Comparison of ENCODE assay signal across 8 cellular contexts in the genomic region with DNA sequence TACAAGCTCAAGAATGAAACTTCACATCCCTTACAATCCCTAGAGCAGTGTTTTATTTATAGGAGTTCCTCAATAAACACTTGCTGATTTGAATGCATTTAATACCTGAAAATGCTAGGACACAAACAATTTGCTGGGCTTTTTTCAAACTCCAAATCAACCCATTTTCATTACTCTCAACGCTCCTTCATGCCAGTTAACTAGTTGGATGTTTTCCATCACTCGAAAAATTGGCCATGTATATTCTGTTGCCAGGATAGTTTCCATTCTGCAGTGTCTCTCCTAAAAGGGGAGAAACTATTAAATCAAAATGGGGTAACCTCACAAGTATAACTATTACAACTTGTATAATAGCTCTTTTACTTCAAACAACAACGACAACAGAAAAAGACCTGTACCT. TPM values are rescaled to one million over a fixed set of nuclear protein-coding genes. Genes with fewer than 3 reads are reported as not detected.
A peak's percentile ranks its signal among the peaks of the same experiment; 100 is the strongest.
DNase-seq lines count a peak whose midpoint lies in the region; ATAC-seq, FAIRE-seq and TF ChIP-seq lines count a peak whose summit lies in the region.

No MANE protein-coding gene starts in this region.

- 21 to 23% methylated on average over 3 of the region's 3 CpGs for WGBS in heart right ventricle, 2 donors
- WGBS in GM12878 (ENCODE audit: insufficient coverage, insufficient replicate concordance, low lambda C conversion rate, missing lambda C conversion rate), result 65% methylated on average over 3 of the region's 3 CpGs

- no peak for FAIRE-seq in GM12878 (lab: Jason Lieb, UNC)

- POLR2A ChIA-PET in GM12878 (lab: Charles Lee), result interaction anchor here (1.4 kb wide), 1 partner anchor 57 kb away, joined by 7 read pairs; no protein-coding TSS in a partner anchor

- peak overlapping the region; percentile 96 for H2AFZ ChIP-seq in GM12878 (ENCODE audit: control insufficient read depth, low read depth, low read length)

- RAD21 ChIA-PET in GM12878 (lab: Charles Lee; ENCODE audit: unreplicated experiment), result interaction anchor here (1.0 to 2.3 kb wide), 5 partner anchors 13 to 149 kb away, joined by 3 to 8 read pairs (median 3); no protein-coding TSS in a partner anchor

- SMC1A ChIA-PET in GM12878 (lab: Charles Lee; ENCODE audit: uncharacterized antibody, unreplicated experiment), result interaction anchor here (1.0 to 1.4 kb wide), 10 partner anchors 9 to 211 kb away, joined by 3 to 8 read pairs (median 4); no protein-coding TSS in a partner anchor

- H3K4me1 ChIP-seq in heart right ventricle (peaks cover 3 to 74% (median 56%) of the 10 kb centered on the region in 9 donors), GM12878 (ENCODE audit: control insufficient read depth, insufficient read depth, low read length) (peaks cover 6% of the 10 kb centered on the region), vagina (peaks cover 32% of the 10 kb centered on the region)

- no peak for TF ChIP-seq EP300 in GM12878 (IDR thresholded peaks at IDR 0.05; ENCODE audit: borderline replicate concordance in 1 of 2, control insufficient read depth in 1 of 2, low read depth in 2 of 2, low read length in 2 of 2)

- DNase-seq in heart right ventricle (no peak), Right ventricle myocardium superior (no peak), GM12878 (ENCODE audit: low read depth, low spot score) (no peak), lung microvascular endothelial cell (ENCODE audit: low read depth in 2 of 2) (peak; percentile 16 to 63), vagina (ENCODE audit: extremely low spot score in 2 of 2) (no peak)
- no peak for DNase-seq in activated CD8-positive, alpha-beta memory T cell treated with anti-CD3 and anti-CD28 coated beads, Interleukin-2, amount 50 U/mL, for 4 hours

- H3K4me3 ChIP-seq in heart right ventricle, result peak overlapping the region; percentile 48 to 82 (median 72)
- H3K4me3 ChIP-seq in GM12878, result peak overlapping the region; percentile 67
- peak overlapping the region; percentile 54 to 77 for H3K4me3 ChIP-seq in vagina

- no peak for TF ChIP-seq RAD21 in GM12878 (IDR thresholded peaks at IDR 0.05; ENCODE audit: insufficient read depth, low read depth, low read length)

- TSS peak; percentile 64 for BruUV-seq in GM12878 (replicated peaks; lab: Mats Ljungman, UMichigan)

- ATAC-seq in heart right ventricle, result no peak
- no peak for ATAC-seq in Right ventricle myocardium superior (ENCODE audit: poor library complexity)
- ATAC-seq in GM12878, result no peak
- no peak for ATAC-seq in GM18868 (IDR thresholded peaks at IDR 0.05; ENCODE audit: unreplicated experiment)
- no peak for ATAC-seq in HG03457 (IDR thresholded peaks at IDR 0.05; ENCODE audit: unreplicated experiment)

- intact Hi-C loops in heart right ventricle (cut with DNase I), result loop anchor here in 4 of 10 donors (5.0 to 10.0 kb wide), 5 partner anchors 85 to 375 kb away; no protein-coding TSS in a partner anchor
- intact Hi-C loops in Right ventricle myocardium superior (cut with DNase I), result no loop called here
- intact Hi-C loops in GM12878 (cut with micrococcal nuclease; ENCODE audit: unreplicated experiment), result loop anchor here (2.0 to 10.0 kb wide), 5 partner anchors 29 to 535 kb away; no protein-coding TSS in a partner anchor
- intact Hi-C loops in vagina (cut with DNase I), result no loop called here

- H3K9me3 ChIP-seq in heart right ventricle (peaks cover 0 to 4% (median 0%) of the 10 kb centered on the region in 11 donors), GM12878 (replicated peaks; ENCODE audit: control insufficient read depth, insufficient read depth, low read length) (peaks cover 25% of the 10 kb centered on the region), vagina (no peaks in the 10 kb centered on the region)

- TF ChIP-seq POLR2A in GM12878 (IDR thresholded peaks at IDR 0.05; ENCODE audit: low read depth, low read length) (no peak), vagina (IDR thresholded peaks at IDR 0.05) (no peak)

- peak overlapping the region; percentile 84 for H3K4me2 ChIP-seq in GM12878 (ENCODE audit: control insufficient read depth, insufficient read depth)

- no peaks in the 10 kb centered on the region for H4K20me1 ChIP-seq in GM12878 (ENCODE audit: control insufficient read depth, insufficient read depth)

- H3K27ac ChIP-seq in heart right ventricle (peak overlapping the region; percentile 96 to 100 (median 99)), GM12878 (ENCODE audit: control insufficient read depth, insufficient read depth) (peak overlapping the region; percentile 97), vagina (peak overlapping the region; percentile 98)

- CTCF ChIA-PET in GM12878 (lab: Yijun Ruan, JAX), result interaction anchor here (0.7 to 1.3 kb wide), 6 partner anchors 13 to 270 kb away, joined by 3 to 5 read pairs (median 4); no protein-coding TSS in a partner anchor

- TF ChIP-seq CTCF in heart right ventricle (IDR thresholded peaks at IDR 0.05) (no peak), GM12878 (IDR thresholded peaks at IDR 0.05 in 2 of 3, conservative IDR thresholded peaks at IDR 0.05 in 1 of 3; ENCODE audit: control insufficient read depth in 2 of 3, extremely low read depth in 1 of 3, insufficient read depth in 1 of 3, low read depth in 3 of 3, low read length in 3 of 3) (no peak), vagina (IDR thresholded peaks at IDR 0.05) (no peak)

- H3K79me2 ChIP-seq in GM12878 (ENCODE audit: control insufficient read depth, insufficient read depth, low read length), result peaks cover 37% of the 10 kb centered on the region

- in situ Hi-C loops in GM12878 (cut with MboI), result no loop called here

- H3K36me3 ChIP-seq in heart right ventricle (peaks cover 0 to 21% (median under 1%) of the 10 kb centered on the region in 9 donors), GM12878 (ENCODE audit: control insufficient read depth in 2 of 2, insufficient read depth in 2 of 2, low read length in 1 of 2) (0 out of 4 replicates have a peak, but pooled peaks cover 0 to 2% of the 10 kb centered on the region in 2 experiments), vagina (no peaks in the 10 kb centered on the region)

- H3K27me3 ChIP-seq in heart right ventricle, result no peaks in the 10 kb centered on the region
- H3K27me3 ChIP-seq in GM12878 (replicated peaks in 1 of 2; ENCODE audit: control insufficient read depth in 2 of 2, insufficient read depth in 2 of 2, low read length in 1 of 2), result no peaks in the 10 kb centered on the region
- no peaks in the 10 kb centered on the region for H3K27me3 ChIP-seq in vagina

- peak overlapping the region; percentile 91 for H3K9ac ChIP-seq in GM12878 (ENCODE audit: control insufficient read depth, insufficient read depth, low read length)

TF ChIP-seq in GM12878, 131 proteins besides CTCF, POLR2A, EP300 and RAD21:
- no peak for TF ChIP-seq EGR1 (IDR thresholded peaks at IDR 0.05; ENCODE audit: borderline replicate concordance in 1 of 2, low read depth in 2 of 2, low read length in 2 of 2)
- TF ChIP-seq SRF (IDR thresholded peaks at IDR 0.05; ENCODE audit: low read depth in 2 of 2, low read length in 2 of 2), result no peak
- TF ChIP-seq SUPT20H (IDR thresholded peaks at IDR 0.05; ENCODE audit: borderline replicate concordance, control insufficient read depth, low read depth, low read length), result no peak
- no peak for TF ChIP-seq CBFB (IDR thresholded peaks at IDR 0.05; ENCODE audit: low read depth)

RNA-seq across cellular contexts. Expression of a gene that starts 1.2 kb away (rescaled TPM):
- 100 to 1,000 TPM in 5 of 10 donors, 10 to 100 TPM in 5; 69.9 to 153 (median 98.8) TPM for total RNA-seq in heart right ventricle
- 100 to 1,000 TPM in 1 of 2 donors, 10 to 100 TPM in 1; 24.8 to 126 TPM for polyA plus RNA-seq in heart right ventricle
- total RNA-seq in Right ventricle myocardium superior, result 65.5 TPM
- 223 and 227 TPM in 2 replicates for total RNA-seq in GM12878 (2013; cell fraction: nucleolus; rRNA removed)
- 32.4 and 36.5 TPM in 2 replicates for total RNA-seq in GM12878 (2014; rRNA removed)
- 50.6 and 51.0 TPM in 2 replicates for total RNA-seq in GM12878 (2014; rRNA removed; fragmentation: Illumina TruSeq; extraction: Trizol)
- total RNA-seq in GM12878 (2021), result 42.4 and 43.1 TPM in 2 replicates
- polyA plus RNA-seq in GM12878 (2011; ENCODE audit: low read depth), result 32.0 TPM
- polyA plus RNA-seq in GM12878 (2011; rRNA removed), result 59.5 and 88.2 TPM in 2 replicates
- 21.0 and 27.0 TPM in 2 replicates for polyA plus RNA-seq in GM12878 (2011; cell fraction: cytosol; rRNA removed)
- 32.3 and 34.5 TPM in 2 replicates for polyA plus RNA-seq in GM12878 (2011; cell fraction: nucleus; rRNA removed)
- 35.4 and 54.7 TPM in 2 replicates for polyA plus RNA-seq in GM12878 (2012)
- polyA plus RNA-seq in GM12878 (2014; fragmentation: Illumina TruSeq; extraction: Trizol), result 40.0 and 49.0 TPM in 2 replicates
- 10 to 100 TPM; 21.4 to 21.8 TPM for polyA plus RNA-seq in GM12878 (2014; fragmentation: Nextera tagmentation; extraction: Ambion mirVana)
- polyA plus RNA-seq in GM12878 (2014; rRNA removed), result 23.5 and 25.6 TPM in 2 replicates
- 10 to 100 TPM; 58.0 to 62.2 TPM for polyA plus RNA-seq in GM12878 (2016; fragmentation: Nextera tagmentation; extraction: Ambion mirVana)
- polyA minus RNA-seq in GM12878 (2011; rRNA and poly(A)+ RNA removed), result 72.0 and 82.2 TPM in 2 replicates
- 19.9 and 22.7 TPM in 2 replicates for polyA minus RNA-seq in GM12878 (2011; cell fraction: cytosol; rRNA and poly(A)+ RNA removed)
- polyA minus RNA-seq in GM12878 (2011; cell fraction: nucleus; rRNA and poly(A)+ RNA removed), result 87.9 and 109 TPM in 2 replicates
- 56.0 and 63.4 TPM in 2 replicates for total RNA-seq in lung microvascular endothelial cell
- 25.0 TPM for total RNA-seq in vagina

Comparison
In these comparisons a context has a peak if more than half of its experiments do, and no peak if none do; other contexts are left out.
1. DNase-seq: peak in lung microvascular endothelial cell (2 of 2); none in heart right ventricle (0 of 2), Right ventricle myocardium superior (single experiment), GM12878 (single experiment), vagina (0 of 2) and activated CD8-positive, alpha-beta memory T cell treated with anti-CD3 and anti-CD28 coated beads, Interleukin-2, amount 50 U/mL, for 4 hours (single experiment).
2. Peak in every context shown above with its lines, with median percentiles within 50 percentile points of each other: H3K27ac ChIP-seq and H3K4me3 ChIP-seq.